In the genomic region with DNA sequence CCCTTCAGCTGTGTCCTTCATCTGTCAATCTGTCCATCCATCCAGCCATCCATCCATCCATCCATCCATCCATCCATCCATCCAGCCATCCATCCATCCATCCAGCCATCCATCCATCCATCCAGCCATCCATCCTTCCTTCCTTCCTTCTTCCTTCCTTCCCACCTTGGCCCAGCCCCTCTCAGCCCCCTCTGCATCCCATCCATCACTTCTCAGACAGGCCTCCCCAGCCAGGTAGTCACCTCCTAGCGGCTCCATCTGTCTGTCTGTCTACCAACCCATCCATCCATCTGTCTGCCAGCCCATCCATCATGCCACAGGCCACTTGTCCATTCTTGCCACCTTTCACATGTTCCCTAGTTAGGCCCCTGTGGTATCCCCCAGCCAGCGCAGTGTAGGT, we compare ENCODE assay signal across 21 cellular contexts. TPM values are rescaled to one million over a fixed set of nuclear protein-coding genes. Genes with fewer than 3 reads are reported as not detected.
A peak's percentile ranks its signal among the peaks of the same experiment; 100 is the strongest.
DNase-seq lines count a peak whose midpoint lies in the region; ATAC-seq and TF ChIP-seq lines count a peak whose summit lies in the region.
"Had no signal": no experiment of that assay in that cellular context is flagged by ENCODE, and none has a peak within 500 bp of the region (broad histone marks: within the 10 kb centered on the region; RNA-seq: fewer than 3 reads in every experiment).

No MANE protein-coding gene starts in this region.

- H3K27ac Mint-ChIP-seq in activated naive CD4-positive, alpha-beta T cell treated with anti-CD3 and anti-CD28 coated beads, Interleukin-2, amount 50 U/mL, for 24 hours = peak overlapping the region; percentile 19
- H3K27ac Mint-ChIP-seq in activated T-helper 17 cell treated with anti-CD3 and anti-CD28 coated beads, Interleukin-2, amount 50 U/mL, for 72 hours = peak overlapping the region; percentile 11
- peak overlapping the region in 3 of 10 donors; percentile 30 to 75 (median 41) for H3K27ac Mint-ChIP-seq in naive thymus-derived CD8-positive, alpha-beta T cell
- H3K27ac Mint-ChIP-seq: activated naive CD4-positive, alpha-beta T cell treated with anti-CD3 and anti-CD28 coated beads, Interleukin-2, amount 50 U/mL, for 72 hours had no signal

- TF ChIP-seq POLR2A in GM18505 (IDR thresholded peaks at IDR 0.05; ENCODE audit: borderline replicate concordance, extremely low read depth, insufficient read depth, insufficient read length) = no peak

- DNase-seq in activated naive CD4-positive, alpha-beta T cell treated with Interleukin-2 at 50 U/mL for 16 hours = no peak
- DNase-seq in naive thymus-derived CD8-positive, alpha-beta T cell = no peak
- DNase-seq in NCI-H2196 treated with DMSO at 0.1 percent for 48 hours (lab: John Stamatoyannopoulos, UW; ENCODE audit: unreplicated experiment) (no peak), NCI-H2171 (lab: John Stamatoyannopoulos, UW) (no peak)
- no peak for DNase-seq in stimulated activated CD4-positive, alpha-beta T cell treated with anti-CD3 and anti-CD28 coated beads, Interleukin-4, amount 100 ng/mL, for 4 hours
- DNase-seq: activated T-cell treated with anti-CD3 and anti-CD28 coated beads, Interleukin-2, amount 50 U/mL, for 48 hours; BE2C; dermis blood vessel endothelial cell; DND-41; Karpas-422; lower lobe of right lung; MV-4-11; NCI-H146; NCI-H524; Peyer's patch; trophoblast cell had no signal

- no peak for ATAC-seq in activated T-helper 17 cell treated with anti-CD3 and anti-CD28 coated beads, Interleukin-2, amount 50 U/mL, for 72 hours (replicated peaks)
- no peak for ATAC-seq in naive thymus-derived CD8-positive, alpha-beta T cell
- no peak for ATAC-seq in GM18505 (IDR thresholded peaks at IDR 0.05; ENCODE audit: unreplicated experiment)
- ATAC-seq: activated naive CD4-positive, alpha-beta T cell treated with anti-CD3 and anti-CD28 coated beads, Interleukin-2, amount 50 U/mL, for 72 hours; lower lobe of right lung had no signal

- no peak overlapping the region for H3K4me3 Mint-ChIP-seq in activated naive CD4-positive, alpha-beta T cell treated with anti-CD3 and anti-CD28 coated beads, Interleukin-2, amount 50 U/mL, for 24 hours
- peak overlapping the region; percentile 9 for H3K4me3 Mint-ChIP-seq in activated T-helper 17 cell treated with anti-CD3 and anti-CD28 coated beads, Interleukin-2, amount 50 U/mL, for 72 hours
- peak overlapping the region in 7 of 10 donors; percentile 16 to 44 (median 27) for H3K4me3 Mint-ChIP-seq in naive thymus-derived CD8-positive, alpha-beta T cell

- no peaks in the 10 kb centered on the region for H3K27me3 Mint-ChIP-seq in activated naive CD4-positive, alpha-beta T cell treated with anti-CD3 and anti-CD28 coated beads, Interleukin-2, amount 50 U/mL, for 24 hours
- H3K27me3 Mint-ChIP-seq in activated T-helper 17 cell treated with anti-CD3 and anti-CD28 coated beads, Interleukin-2, amount 50 U/mL, for 72 hours = no peaks in the 10 kb centered on the region
- peaks cover 0 to 2% (median 2%) of the 10 kb centered on the region in 5 donors for H3K27me3 Mint-ChIP-seq in naive thymus-derived CD8-positive, alpha-beta T cell

- H3K36me3 Mint-ChIP-seq in activated naive CD4-positive, alpha-beta T cell treated with anti-CD3 and anti-CD28 coated beads, Interleukin-2, amount 50 U/mL, for 24 hours = no peaks in the 10 kb centered on the region
- H3K36me3 Mint-ChIP-seq in activated T-helper 17 cell treated with anti-CD3 and anti-CD28 coated beads, Interleukin-2, amount 50 U/mL, for 72 hours (ENCODE audit: low read depth) = no peaks in the 10 kb centered on the region
- no peaks in the 10 kb centered on the region for H3K36me3 Mint-ChIP-seq in naive thymus-derived CD8-positive, alpha-beta T cell
- H3K36me3 Mint-ChIP-seq: activated naive CD4-positive, alpha-beta T cell treated with anti-CD3 and anti-CD28 coated beads, Interleukin-2, amount 50 U/mL, for 72 hours had no signal

- H3K9me3 Mint-ChIP-seq in activated naive CD4-positive, alpha-beta T cell treated with anti-CD3 and anti-CD28 coated beads, Interleukin-2, amount 50 U/mL, for 24 hours = no peaks in the 10 kb centered on the region
- H3K9me3 Mint-ChIP-seq in activated T-helper 17 cell treated with anti-CD3 and anti-CD28 coated beads, Interleukin-2, amount 50 U/mL, for 72 hours = no peaks in the 10 kb centered on the region
- H3K9me3 Mint-ChIP-seq in naive thymus-derived CD8-positive, alpha-beta T cell = no peaks in the 10 kb centered on the region
- H3K9me3 Mint-ChIP-seq: activated naive CD4-positive, alpha-beta T cell treated with anti-CD3 and anti-CD28 coated beads, Interleukin-2, amount 50 U/mL, for 72 hours had no signal

- POLR2A ChIA-PET in naive thymus-derived CD8-positive, alpha-beta T cell (lab: Charles Lee) = interaction anchor here (0.7 to 0.9 kb wide), 2 partner anchors 11 to 850 kb away, joined by 3 read pairs; a partner anchor contains a TSS

- peaks cover 68% of the 10 kb centered on the region for H3K4me1 Mint-ChIP-seq in activated naive CD4-positive, alpha-beta T cell treated with anti-CD3 and anti-CD28 coated beads, Interleukin-2, amount 50 U/mL, for 24 hours
- peaks cover 33% of the 10 kb centered on the region for H3K4me1 Mint-ChIP-seq in activated T-helper 17 cell treated with anti-CD3 and anti-CD28 coated beads, Interleukin-2, amount 50 U/mL, for 72 hours
- peaks cover 37 to 71% (median 66%) of the 10 kb centered on the region in 4 donors for H3K4me1 Mint-ChIP-seq in naive thymus-derived CD8-positive, alpha-beta T cell

RNA-seq across cellular contexts. Expression of a gene that starts 10.2 kb away (rescaled TPM):
- under 1 TPM in 1 of 2 donors, not detected in 1; 0.13 TPM for total RNA-seq in activated T-helper 17 cell treated with anti-CD3 and anti-CD28 coated beads, Interleukin-2, amount 50 U/mL, for 72 hours
- not detected for total RNA-seq in naive thymus-derived CD8-positive, alpha-beta T cell
- not detected for polyA plus RNA-seq in naive thymus-derived CD8-positive, alpha-beta T cell
- total RNA-seq: T-helper 1 cell treated with Interleukin-12 subunit alpha and Interleukin-12 subunit beta and Interleukin-4 antibody, amounts not matched to agents 30 ng/mL and 1 ng/mL, for 36 hours had no signal

RNA-seq across cellular contexts. Expression of a gene that starts 46.3 kb away (rescaled TPM):
- total RNA-seq in activated T-helper 17 cell treated with anti-CD3 and anti-CD28 coated beads, Interleukin-2, amount 50 U/mL, for 72 hours = 10 to 100 TPM in 1 of 2 donors, 1 to 10 TPM in 1; 7.5 to 10.0 TPM
- total RNA-seq in naive thymus-derived CD8-positive, alpha-beta T cell = 10 to 100 TPM; 11.9 to 12.7 TPM
- polyA plus RNA-seq in naive thymus-derived CD8-positive, alpha-beta T cell = 1 to 10 TPM; 6.4 to 8.9 (median 7.7) TPM
